Comparison of ENCODE assay signal across 2 cellular contexts in genomic region chr17:82372063-82372590, GRCh38.
TF ChIP-seq lines count a peak whose summit lies in the region.

No MANE protein-coding gene starts in this region.

TF ChIP-seq in SK-N-SH, 30 proteins besides CTCF, POLR2A, EP300 and RAD21 (continued from another document):
- TF ChIP-seq USF2 (IDR thresholded peaks at IDR 0.05; ENCODE audit: borderline replicate concordance, low read depth, low read length), result no peak
- TF ChIP-seq REST (IDR thresholded peaks at IDR 0.05; ENCODE audit: low read depth, low read length), result no peak
- no peak for TF ChIP-seq NFIC (IDR thresholded peaks at IDR 0.05; ENCODE audit: borderline replicate concordance)
- no peak for TF ChIP-seq RCOR1 (IDR thresholded peaks at IDR 0.05; ENCODE audit: low read length)
- TF ChIP-seq RXRA (IDR thresholded peaks at IDR 0.05; ENCODE audit: borderline replicate concordance, low read depth), result no peak
- TF ChIP-seq FOXM1 (IDR thresholded peaks at IDR 0.05; ENCODE audit: low read depth), result no peak
- TF ChIP-seq TCF12 (IDR thresholded peaks at IDR 0.05), result no peak
- no peak for TF ChIP-seq SIN3A (IDR thresholded peaks at IDR 0.05; ENCODE audit: borderline replicate concordance, low read depth, low read length)
TF ChIP-seq in SK-N-SH: peak in this region for 0.

TF ChIP-seq in SK-N-SH treated with all-trans-retinoic acid at 6 μM for 48 hours, 23 proteins besides CTCF, POLR2A, EP300 and RAD21 (continued from another document):
- TF ChIP-seq CSRNP3 (CRISPR knock-in tag; IDR thresholded peaks at IDR 0.05), result no peak
- TF ChIP-seq CSDC2 (CRISPR knock-in tag; IDR thresholded peaks at IDR 0.05), result no peak
- TF ChIP-seq ZNF70 (CRISPR knock-in tag; IDR thresholded peaks at IDR 0.05), result no peak
- no peak for TF ChIP-seq ZFP30 (CRISPR knock-in tag; IDR thresholded peaks at IDR 0.05)
- no peak for TF ChIP-seq ZFP3 (CRISPR knock-in tag; IDR thresholded peaks at IDR 0.05)
- no peak for TF ChIP-seq ZNF565 (CRISPR knock-in tag; conservative IDR thresholded peaks at IDR 0.05; ENCODE audit: low read depth)
- TF ChIP-seq GLIS3 (CRISPR knock-in tag; IDR thresholded peaks at IDR 0.05), result no peak
- no peak for TF ChIP-seq SNAI2 (CRISPR knock-in tag; IDR thresholded peaks at IDR 0.05)
